Comparison of ENCODE assay signal across 2 cellular contexts in genomic region chr2:85722519-85722918, GRCh38.
TF ChIP-seq lines count a peak whose summit lies in the region.

No MANE protein-coding gene starts in this region.

TF ChIP-seq in liver, 16 proteins besides CTCF, POLR2A, EP300 and RAD21:
- no peak for TF ChIP-seq FOXA2 (IDR thresholded peaks at IDR 0.05)
- no peak for TF ChIP-seq EGR1 (IDR thresholded peaks at IDR 0.05; ENCODE audit: low read depth in 2 of 2)
- TF ChIP-seq SP1 (IDR thresholded peaks at IDR 0.05): peak; percentile 10
- no peak for TF ChIP-seq JUND (IDR thresholded peaks at IDR 0.05)
- TF ChIP-seq RXRA (IDR thresholded peaks at IDR 0.05): peak in 1 of 2 donors; percentile 17
- no peak for TF ChIP-seq HNF4A (conservative IDR thresholded peaks at IDR 0.05)
- no peak for TF ChIP-seq GABPA (IDR thresholded peaks at IDR 0.05 in 1 of 2, conservative IDR thresholded peaks at IDR 0.05 in 1 of 2)

TF ChIP-seq in HepG2, 621 proteins besides CTCF, POLR2A, EP300 and RAD21:
- no peak for TF ChIP-seq PBX2 (CRISPR knock-in tag; IDR thresholded peaks at IDR 0.05)
- TF ChIP-seq ZNF644 (CRISPR knock-in tag; IDR thresholded peaks at IDR 0.05; ENCODE audit: low read depth): no peak
- no peak for TF ChIP-seq FUBP1 (CRISPR knock-in tag; IDR thresholded peaks at IDR 0.05; ENCODE audit: borderline replicate concordance)
- TF ChIP-seq MATR3 (CRISPR knock-in tag; IDR thresholded peaks at IDR 0.05): no peak
- TF ChIP-seq ZNF777 (CRISPR knock-in tag; IDR thresholded peaks at IDR 0.05): no peak
- no peak for TF ChIP-seq NAIF1 (CRISPR knock-in tag; IDR thresholded peaks at IDR 0.05; ENCODE audit: borderline replicate concordance)
- no peak for TF ChIP-seq NFAT5 (CRISPR knock-in tag; IDR thresholded peaks at IDR 0.05)
